In the genomic region with DNA sequence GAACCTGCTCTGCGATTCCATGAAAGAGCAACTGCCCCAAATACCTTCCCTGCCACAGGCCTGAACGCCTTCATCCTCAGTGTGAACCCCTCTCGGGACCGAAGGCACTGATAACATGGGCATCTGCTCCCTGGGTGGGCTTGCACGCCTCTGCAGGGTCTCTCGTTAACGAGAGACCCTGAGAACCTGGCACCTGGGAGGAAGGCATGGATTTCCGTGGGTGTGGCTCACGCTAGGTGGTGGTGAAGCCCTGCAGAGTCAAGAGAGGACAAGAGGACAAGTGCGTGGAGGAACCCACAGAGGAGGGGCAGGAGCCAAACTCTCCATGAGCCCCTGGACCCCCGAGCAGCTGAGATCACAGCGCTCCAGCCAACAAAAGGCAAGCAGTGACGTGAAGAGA, we compare ENCODE assay signal across 1 cellular context.
TF ChIP-seq lines count a peak whose summit lies in the region.

No MANE protein-coding gene starts in this region.

TF ChIP-seq in IMR-90, 13 proteins besides CTCF, POLR2A, EP300 and RAD21:
- TF ChIP-seq, protein P1, sequence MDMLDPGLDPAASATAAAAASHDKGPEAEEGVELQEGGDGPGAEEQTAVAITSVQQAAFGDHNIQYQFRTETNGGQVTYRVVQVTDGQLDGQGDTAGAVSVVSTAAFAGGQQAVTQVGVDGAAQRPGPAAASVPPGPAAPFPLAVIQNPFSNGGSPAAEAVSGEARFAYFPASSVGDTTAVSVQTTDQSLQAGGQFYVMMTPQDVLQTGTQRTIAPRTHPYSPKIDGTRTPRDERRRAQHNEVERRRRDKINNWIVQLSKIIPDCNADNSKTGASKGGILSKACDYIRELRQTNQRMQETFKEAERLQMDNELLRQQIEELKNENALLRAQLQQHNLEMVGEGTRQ (IDR thresholded peaks at IDR 0.05; ENCODE audit: low read depth, low read length), result no peak
- TF ChIP-seq RCOR1 (IDR thresholded peaks at IDR 0.05; ENCODE audit: insufficient replicate concordance, low read length) (no peak), MAFK (IDR thresholded peaks at IDR 0.05; ENCODE audit: low read depth, low read length) (no peak), CEBPB (IDR thresholded peaks at IDR 0.05; ENCODE audit: low read depth, low read length) (no peak), CHD1 (IDR thresholded peaks at IDR 0.05; ENCODE audit: low read depth, low read length) (no peak), MXI1 (IDR thresholded peaks at IDR 0.05; ENCODE audit: borderline replicate concordance, low read depth, low read length) (no peak), BHLHE40 (IDR thresholded peaks at IDR 0.05; ENCODE audit: low read depth, low read length) (no peak), NFE2L2 (IDR thresholded peaks at IDR 0.05; ENCODE audit: low read depth, low read length) (no peak), RFX5 (IDR thresholded peaks at IDR 0.05; ENCODE audit: low read depth, low read length) (no peak), MAZ (IDR thresholded peaks at IDR 0.05; ENCODE audit: borderline replicate concordance, low read depth, low read length) (no peak), SMC3 (IDR thresholded peaks at IDR 0.05; ENCODE audit: low read depth, low read length) (no peak)
- TF ChIP-seq, protein P2, sequence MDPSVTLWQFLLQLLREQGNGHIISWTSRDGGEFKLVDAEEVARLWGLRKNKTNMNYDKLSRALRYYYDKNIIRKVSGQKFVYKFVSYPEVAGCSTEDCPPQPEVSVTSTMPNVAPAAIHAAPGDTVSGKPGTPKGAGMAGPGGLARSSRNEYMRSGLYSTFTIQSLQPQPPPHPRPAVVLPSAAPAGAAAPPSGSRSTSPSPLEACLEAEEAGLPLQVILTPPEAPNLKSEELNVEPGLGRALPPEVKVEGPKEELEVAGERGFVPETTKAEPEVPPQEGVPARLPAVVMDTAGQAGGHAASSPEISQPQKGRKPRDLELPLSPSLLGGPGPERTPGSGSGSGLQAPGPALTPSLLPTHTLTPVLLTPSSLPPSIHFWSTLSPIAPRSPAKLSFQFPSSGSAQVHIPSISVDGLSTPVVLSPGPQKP (IDR thresholded peaks at IDR 0.05; ENCODE audit: borderline replicate concordance, low read depth, low read length), result no peak
